In the genomic region with DNA sequence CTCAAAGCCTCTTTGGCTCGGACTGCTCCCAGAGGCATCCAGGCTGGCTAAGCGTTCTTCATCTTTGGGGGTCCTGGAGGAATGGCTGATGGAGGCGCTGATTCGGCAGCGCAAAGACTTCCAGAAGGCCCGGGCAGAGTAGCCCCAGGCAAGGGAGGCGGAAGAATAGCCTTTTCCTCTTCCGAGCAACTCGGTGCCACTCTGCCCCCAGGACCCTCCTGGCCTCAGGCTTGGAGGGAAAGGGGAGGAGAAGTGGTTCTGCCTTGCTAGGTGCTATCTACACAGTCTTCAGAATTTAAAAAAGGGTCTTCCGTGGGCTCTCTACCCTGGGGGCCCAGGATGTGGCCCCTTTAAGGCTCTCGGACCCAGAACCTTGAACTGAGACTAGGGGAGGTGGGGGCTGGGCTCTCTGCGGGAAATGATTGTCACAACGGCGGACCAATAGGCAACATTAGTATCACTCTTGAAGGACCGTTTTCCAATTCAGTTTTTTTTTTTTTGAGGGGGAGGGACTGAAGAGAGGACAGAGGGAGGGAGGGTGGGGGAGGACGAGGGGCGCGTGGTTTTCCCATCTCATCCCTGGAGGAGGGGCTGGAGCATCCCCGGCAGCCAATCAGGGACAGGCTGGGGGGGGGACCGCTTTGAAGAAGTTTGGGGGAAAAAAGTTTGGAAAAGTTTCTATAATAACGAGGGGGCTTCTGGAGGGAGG, we compare ENCODE assay signal across 1 cellular context.
TF ChIP-seq lines count a peak whose summit lies in the region.

A gene (plus strand): TSS at position 679 of the 709 bp plus-strand sequence. CDS start 157 bp downstream, outside the sequence.

TF ChIP-seq in HepG2, 621 proteins besides CTCF, POLR2A, EP300 and RAD21 (continued from another document and continues in another):
- TF ChIP-seq, protein P1, sequence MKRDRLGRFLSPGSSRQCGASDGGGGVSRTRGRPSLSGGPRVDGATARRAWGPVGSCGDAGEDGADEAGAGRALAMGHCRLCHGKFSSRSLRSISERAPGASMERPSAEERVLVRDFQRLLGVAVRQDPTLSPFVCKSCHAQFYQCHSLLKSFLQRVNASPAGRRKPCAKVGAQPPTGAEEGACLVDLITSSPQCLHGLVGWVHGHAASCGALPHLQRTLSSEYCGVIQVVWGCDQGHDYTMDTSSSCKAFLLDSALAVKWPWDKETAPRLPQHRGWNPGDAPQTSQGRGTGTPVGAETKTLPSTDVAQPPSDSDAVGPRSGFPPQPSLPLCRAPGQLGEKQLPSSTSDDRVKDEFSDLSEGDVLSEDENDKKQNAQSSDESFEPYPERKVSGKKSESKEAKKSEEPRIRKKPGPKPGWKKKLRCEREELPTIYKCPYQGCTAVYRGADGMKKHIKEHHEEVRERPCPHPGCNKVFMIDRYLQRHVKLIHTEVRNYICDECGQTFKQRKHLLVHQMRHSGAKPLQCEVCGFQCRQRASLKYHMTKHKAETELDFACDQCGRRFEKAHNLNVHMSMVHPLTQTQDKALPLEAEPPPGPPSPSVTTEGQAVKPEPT (CRISPR knock-in tag; IDR thresholded peaks at IDR 0.05; ENCODE audit: low read depth): no peak
- 0 out of 4 replicates have a peak, but pooled peaks of 1 of the 2 experiments have one; percentile 21 for TF ChIP-seq NR2F1 (CRISPR knock-in tag; IDR thresholded peaks at IDR 0.05)
- TF ChIP-seq, protein P2, sequence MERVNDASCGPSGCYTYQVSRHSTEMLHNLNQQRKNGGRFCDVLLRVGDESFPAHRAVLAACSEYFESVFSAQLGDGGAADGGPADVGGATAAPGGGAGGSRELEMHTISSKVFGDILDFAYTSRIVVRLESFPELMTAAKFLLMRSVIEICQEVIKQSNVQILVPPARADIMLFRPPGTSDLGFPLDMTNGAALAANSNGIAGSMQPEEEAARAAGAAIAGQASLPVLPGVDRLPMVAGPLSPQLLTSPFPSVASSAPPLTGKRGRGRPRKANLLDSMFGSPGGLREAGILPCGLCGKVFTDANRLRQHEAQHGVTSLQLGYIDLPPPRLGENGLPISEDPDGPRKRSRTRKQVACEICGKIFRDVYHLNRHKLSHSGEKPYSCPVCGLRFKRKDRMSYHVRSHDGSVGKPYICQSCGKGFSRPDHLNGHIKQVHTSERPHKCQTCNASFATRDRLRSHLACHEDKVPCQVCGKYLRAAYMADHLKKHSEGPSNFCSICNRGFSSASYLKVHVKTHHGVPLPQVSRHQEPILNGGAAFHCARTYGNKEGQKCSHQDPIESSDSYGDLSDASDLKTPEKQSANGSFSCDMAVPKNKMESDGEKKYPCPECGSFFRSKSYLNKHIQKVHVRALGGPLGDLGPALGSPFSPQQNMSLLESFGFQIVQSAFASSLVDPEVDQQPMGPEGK (CRISPR knock-in tag; IDR thresholded peaks at IDR 0.05): 0 out of 2 replicates have a peak, but pooled peaks have one; percentile 4
- TF ChIP-seq, protein P3, sequence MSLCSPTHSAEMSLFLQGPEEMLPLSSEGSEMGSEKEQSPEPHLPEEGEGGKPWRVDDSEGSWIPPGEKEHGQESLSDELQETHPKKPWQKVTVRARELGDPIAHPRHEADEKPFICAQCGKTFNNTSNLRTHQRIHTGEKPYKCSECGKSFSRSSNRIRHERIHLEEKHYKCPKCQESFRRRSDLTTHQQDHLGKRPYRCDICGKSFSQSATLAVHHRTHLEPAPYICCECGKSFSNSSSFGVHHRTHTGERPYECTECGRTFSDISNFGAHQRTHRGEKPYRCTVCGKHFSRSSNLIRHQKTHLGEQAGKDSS (CRISPR knock-in tag; IDR thresholded peaks at IDR 0.05; ENCODE audit: borderline replicate concordance, low read depth): no peak
- TF ChIP-seq, protein P4, sequence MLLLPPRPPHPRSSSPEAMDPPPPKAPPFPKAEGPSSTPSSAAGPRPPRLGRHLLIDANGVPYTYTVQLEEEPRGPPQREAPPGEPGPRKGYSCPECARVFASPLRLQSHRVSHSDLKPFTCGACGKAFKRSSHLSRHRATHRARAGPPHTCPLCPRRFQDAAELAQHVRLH (CRISPR knock-in tag; IDR thresholded peaks at IDR 0.05; ENCODE audit: borderline replicate concordance, low read depth): no peak
- TF ChIP-seq, protein P5, sequence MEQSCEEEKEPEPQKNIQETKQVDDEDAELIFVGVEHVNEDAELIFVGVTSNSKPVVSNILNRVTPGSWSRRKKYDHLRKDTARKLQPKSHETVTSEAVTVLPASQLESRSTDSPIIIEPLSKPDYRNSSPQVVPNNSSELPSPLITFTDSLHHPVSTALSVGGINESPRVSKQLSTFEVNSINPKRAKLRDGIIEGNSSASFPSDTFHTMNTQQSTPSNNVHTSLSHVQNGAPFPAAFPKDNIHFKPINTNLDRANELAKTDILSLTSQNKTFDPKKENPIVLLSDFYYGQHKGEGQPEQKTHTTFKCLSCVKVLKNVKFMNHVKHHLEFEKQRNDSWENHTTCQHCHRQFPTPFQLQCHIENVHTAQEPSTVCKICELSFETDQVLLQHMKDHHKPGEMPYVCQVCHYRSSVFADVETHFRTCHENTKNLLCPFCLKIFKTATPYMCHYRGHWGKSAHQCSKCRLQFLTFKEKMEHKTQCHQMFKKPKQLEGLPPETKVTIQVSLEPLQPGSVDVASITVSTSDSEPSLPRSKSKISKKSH (CRISPR knock-in tag; IDR thresholded peaks at IDR 0.05; ENCODE audit: borderline replicate concordance): peak; percentile 63; the same call in 1 of the 2 replicates
- no peak for TF ChIP-seq ZC3H4 (CRISPR knock-in tag; IDR thresholded peaks at IDR 0.05; ENCODE audit: borderline replicate concordance)
- TF ChIP-seq RCOR2 (CRISPR knock-in tag; IDR thresholded peaks at IDR 0.05): peak; percentile 67; the same call in 1 of the 2 replicates
- TF ChIP-seq, protein P6, sequence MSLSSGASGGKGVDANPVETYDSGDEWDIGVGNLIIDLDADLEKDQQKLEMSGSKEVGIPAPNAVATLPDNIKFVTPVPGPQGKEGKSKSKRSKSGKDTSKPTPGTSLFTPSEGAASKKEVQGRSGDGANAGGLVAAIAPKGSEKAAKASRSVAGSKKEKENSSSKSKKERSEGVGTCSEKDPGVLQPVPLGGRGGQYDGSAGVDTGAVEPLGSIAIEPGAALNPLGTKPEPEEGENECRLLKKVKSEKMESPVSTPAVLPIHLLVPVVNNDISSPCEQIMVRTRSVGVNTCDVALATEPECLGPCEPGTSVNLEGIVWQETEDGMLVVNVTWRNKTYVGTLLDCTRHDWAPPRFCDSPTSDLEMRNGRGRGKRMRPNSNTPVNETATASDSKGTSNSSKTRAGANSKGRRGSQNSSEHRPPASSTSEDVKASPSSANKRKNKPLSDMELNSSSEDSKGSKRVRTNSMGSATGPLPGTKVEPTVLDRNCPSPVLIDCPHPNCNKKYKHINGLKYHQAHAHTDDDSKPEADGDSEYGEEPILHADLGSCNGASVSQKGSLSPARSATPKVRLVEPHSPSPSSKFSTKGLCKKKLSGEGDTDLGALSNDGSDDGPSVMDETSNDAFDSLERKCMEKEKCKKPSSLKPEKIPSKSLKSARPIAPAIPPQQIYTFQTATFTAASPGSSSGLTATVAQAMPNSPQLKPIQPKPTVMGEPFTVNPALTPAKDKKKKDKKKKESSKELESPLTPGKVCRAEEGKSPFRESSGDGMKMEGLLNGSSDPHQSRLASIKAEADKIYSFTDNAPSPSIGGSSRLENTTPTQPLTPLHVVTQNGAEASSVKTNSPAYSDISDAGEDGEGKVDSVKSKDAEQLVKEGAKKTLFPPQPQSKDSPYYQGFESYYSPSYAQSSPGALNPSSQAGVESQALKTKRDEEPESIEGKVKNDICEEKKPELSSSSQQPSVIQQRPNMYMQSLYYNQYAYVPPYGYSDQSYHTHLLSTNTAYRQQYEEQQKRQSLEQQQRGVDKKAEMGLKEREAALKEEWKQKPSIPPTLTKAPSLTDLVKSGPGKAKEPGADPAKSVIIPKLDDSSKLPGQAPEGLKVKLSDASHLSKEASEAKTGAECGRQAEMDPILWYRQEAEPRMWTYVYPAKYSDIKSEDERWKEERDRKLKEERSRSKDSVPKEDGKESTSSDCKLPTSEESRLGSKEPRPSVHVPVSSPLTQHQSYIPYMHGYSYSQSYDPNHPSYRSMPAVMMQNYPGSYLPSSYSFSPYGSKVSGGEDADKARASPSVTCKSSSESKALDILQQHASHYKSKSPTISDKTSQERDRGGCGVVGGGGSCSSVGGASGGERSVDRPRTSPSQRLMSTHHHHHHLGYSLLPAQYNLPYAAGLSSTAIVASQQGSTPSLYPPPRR (CRISPR knock-in tag; IDR thresholded peaks at IDR 0.05; ENCODE audit: borderline replicate concordance): no peak
- TF ChIP-seq, protein P7, sequence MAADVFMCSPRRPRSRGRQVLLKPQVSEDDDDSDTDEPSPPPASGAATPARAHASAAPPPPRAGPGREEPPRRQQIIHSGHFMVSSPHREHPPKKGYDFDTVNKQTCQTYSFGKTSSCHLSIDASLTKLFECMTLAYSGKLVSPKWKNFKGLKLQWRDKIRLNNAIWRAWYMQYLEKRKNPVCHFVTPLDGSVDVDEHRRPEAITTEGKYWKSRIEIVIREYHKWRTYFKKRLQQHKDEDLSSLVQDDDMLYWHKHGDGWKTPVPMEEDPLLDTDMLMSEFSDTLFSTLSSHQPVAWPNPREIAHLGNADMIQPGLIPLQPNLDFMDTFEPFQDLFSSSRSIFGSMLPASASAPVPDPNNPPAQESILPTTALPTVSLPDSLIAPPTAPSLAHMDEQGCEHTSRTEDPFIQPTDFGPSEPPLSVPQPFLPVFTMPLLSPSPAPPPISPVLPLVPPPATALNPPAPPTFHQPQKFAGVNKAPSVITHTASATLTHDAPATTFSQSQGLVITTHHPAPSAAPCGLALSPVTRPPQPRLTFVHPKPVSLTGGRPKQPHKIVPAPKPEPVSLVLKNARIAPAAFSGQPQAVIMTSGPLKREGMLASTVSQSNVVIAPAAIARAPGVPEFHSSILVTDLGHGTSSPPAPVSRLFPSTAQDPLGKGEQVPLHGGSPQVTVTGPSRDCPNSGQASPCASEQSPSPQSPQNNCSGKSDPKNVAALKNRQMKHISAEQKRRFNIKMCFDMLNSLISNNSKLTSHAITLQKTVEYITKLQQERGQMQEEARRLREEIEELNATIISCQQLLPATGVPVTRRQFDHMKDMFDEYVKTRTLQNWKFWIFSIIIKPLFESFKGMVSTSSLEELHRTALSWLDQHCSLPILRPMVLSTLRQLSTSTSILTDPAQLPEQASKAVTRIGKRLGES (CRISPR knock-in tag; IDR thresholded peaks at IDR 0.05; ENCODE audit: borderline replicate concordance): no peak
- TF ChIP-seq ZNF746 (CRISPR knock-in tag; IDR thresholded peaks at IDR 0.05): no peak
- TF ChIP-seq ZNF335 (CRISPR knock-in tag; IDR thresholded peaks at IDR 0.05): no peak
- TF ChIP-seq, protein P8, sequence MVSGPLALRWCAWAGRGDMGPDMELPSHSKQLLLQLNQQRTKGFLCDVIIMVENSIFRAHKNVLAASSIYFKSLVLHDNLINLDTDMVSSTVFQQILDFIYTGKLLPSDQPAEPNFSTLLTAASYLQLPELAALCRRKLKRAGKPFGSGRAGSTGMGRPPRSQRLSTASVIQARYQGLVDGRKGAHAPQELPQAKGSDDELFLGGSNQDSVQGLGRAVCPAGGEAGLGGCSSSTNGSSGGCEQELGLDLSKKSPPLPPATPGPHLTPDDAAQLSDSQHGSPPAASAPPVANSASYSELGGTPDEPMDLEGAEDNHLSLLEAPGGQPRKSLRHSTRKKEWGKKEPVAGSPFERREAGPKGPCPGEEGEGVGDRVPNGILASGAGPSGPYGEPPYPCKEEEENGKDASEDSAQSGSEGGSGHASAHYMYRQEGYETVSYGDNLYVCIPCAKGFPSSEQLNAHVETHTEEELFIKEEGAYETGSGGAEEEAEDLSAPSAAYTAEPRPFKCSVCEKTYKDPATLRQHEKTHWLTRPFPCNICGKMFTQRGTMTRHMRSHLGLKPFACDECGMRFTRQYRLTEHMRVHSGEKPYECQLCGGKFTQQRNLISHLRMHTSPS (CRISPR knock-in tag; IDR thresholded peaks at IDR 0.05; ENCODE audit: low read depth): no peak
- no peak for TF ChIP-seq BCL6 (CRISPR knock-in tag; IDR thresholded peaks at IDR 0.05)
- TF ChIP-seq CEBPG (CRISPR knock-in tag; IDR thresholded peaks at IDR 0.05): no peak
- no peak for TF ChIP-seq PHB2 (IDR thresholded peaks at IDR 0.05; ENCODE audit: partially characterized antibody)
- TF ChIP-seq THYN1 (CRISPR knock-in tag; IDR thresholded peaks at IDR 0.05; ENCODE audit: borderline replicate concordance, low read depth): no peak
- TF ChIP-seq ZNF510 (CRISPR knock-in tag; IDR thresholded peaks at IDR 0.05; ENCODE audit: low read depth): no peak
- TF ChIP-seq FOSL2 (CRISPR knock-in tag; IDR thresholded peaks at IDR 0.05): no peak
- TF ChIP-seq, protein P9, sequence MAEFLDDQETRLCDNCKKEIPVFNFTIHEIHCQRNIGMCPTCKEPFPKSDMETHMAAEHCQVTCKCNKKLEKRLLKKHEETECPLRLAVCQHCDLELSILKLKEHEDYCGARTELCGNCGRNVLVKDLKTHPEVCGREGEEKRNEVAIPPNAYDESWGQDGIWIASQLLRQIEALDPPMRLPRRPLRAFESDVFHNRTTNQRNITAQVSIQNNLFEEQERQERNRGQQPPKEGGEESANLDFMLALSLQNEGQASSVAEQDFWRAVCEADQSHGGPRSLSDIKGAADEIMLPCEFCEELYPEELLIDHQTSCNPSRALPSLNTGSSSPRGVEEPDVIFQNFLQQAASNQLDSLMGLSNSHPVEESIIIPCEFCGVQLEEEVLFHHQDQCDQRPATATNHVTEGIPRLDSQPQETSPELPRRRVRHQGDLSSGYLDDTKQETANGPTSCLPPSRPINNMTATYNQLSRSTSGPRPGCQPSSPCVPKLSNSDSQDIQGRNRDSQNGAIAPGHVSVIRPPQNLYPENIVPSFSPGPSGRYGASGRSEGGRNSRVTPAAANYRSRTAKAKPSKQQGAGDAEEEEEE (CRISPR knock-in tag; IDR thresholded peaks at IDR 0.05; ENCODE audit: borderline replicate concordance): peak; percentile 26; the same call in 1 of the 2 replicates
- TF ChIP-seq, protein P10, sequence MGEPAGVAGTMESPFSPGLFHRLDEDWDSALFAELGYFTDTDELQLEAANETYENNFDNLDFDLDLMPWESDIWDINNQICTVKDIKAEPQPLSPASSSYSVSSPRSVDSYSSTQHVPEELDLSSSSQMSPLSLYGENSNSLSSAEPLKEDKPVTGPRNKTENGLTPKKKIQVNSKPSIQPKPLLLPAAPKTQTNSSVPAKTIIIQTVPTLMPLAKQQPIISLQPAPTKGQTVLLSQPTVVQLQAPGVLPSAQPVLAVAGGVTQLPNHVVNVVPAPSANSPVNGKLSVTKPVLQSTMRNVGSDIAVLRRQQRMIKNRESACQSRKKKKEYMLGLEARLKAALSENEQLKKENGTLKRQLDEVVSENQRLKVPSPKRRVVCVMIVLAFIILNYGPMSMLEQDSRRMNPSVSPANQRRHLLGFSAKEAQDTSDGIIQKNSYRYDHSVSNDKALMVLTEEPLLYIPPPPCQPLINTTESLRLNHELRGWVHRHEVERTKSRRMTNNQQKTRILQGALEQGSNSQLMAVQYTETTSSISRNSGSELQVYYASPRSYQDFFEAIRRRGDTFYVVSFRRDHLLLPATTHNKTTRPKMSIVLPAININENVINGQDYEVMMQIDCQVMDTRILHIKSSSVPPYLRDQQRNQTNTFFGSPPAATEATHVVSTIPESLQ (CRISPR knock-in tag; conservative IDR thresholded peaks at IDR 0.05): no peak
